In genomic region chrX:53442322-53442631, GRCh38 we compare ENCODE assay signal across 9 cellular contexts. TPM values are rescaled to one million over a fixed set of nuclear protein-coding genes. Genes with fewer than 3 reads are reported as not detected.
DNase-seq lines count a peak whose midpoint lies in the region; ATAC-seq, FAIRE-seq and TF ChIP-seq lines count a peak whose summit lies in the region.
"Had no signal": no experiment of that assay in that cellular context is flagged by ENCODE, and none has a peak within 500 bp of the region (broad histone marks: within the 10 kb centered on the region; RNA-seq: fewer than 3 reads in every experiment).

No MANE protein-coding gene starts in this region.

- no peaks in the 10 kb centered on the region for H3K9me3 ChIP-seq in A549
- no peaks in the 10 kb centered on the region for H3K9me3 ChIP-seq in iPS-18c (ENCODE audit: control insufficient read depth, insufficient read depth, low read length)
- H3K9me3 ChIP-seq: uterus had no signal

- no peak for TF ChIP-seq POLR2A in A549 (IDR thresholded peaks at IDR 0.05; ENCODE audit: low read length)

- no peak for TF ChIP-seq RAD21 in A549 (conservative IDR thresholded peaks at IDR 0.05 in 1 of 2, IDR thresholded peaks at IDR 0.05 in 1 of 2)

- no CpG with 5 or more reads among the region's 1 CpG for WGBS in A549 (ENCODE audit: missing lambda C conversion rate)

- POLR2A ChIA-PET in A549 (lab: Yijun Ruan, JAX), result interaction anchor here (0.5 to 2.4 kb wide), 2 partner anchors 20 to 33 kb away, joined by 4 to 11 read pairs; partner anchors contain the start of genes RIBC1 and SMC1A

- H3K4me2 ChIP-seq in A549, result peak overlapping the region; percentile 98

- no peak for DNase-seq in A549 (ENCODE audit: low read depth in 1 of 2, low spot score in 1 of 2)
- DNase-seq in GM12865 (ENCODE audit: low read depth), result no peak
- peak; percentile 52 for DNase-seq in SKM-1 treated with dmso at 0.1 percent for 144 hours (lab: John Stamatoyannopoulos, UW; ENCODE audit: unreplicated experiment)
- no peak for DNase-seq in ecto neural progenitor cell (ENCODE audit: low spot score)
- DNase-seq in NCI-H1436 (lab: John Stamatoyannopoulos, UW), result no peak

- no peak for ATAC-seq in A549
- no peak for ATAC-seq in GM19455 (IDR thresholded peaks at IDR 0.05; ENCODE audit: unreplicated experiment)
- ATAC-seq in HG03521 (IDR thresholded peaks at IDR 0.05; ENCODE audit: unreplicated experiment), result no peak

- peak overlapping the region; percentile 46 for H3K4me3 ChIP-seq in A549
- peak overlapping the region; percentile 44 for H3K4me3 ChIP-seq in GM12865 (ENCODE audit: low read depth, low read length)
- peak overlapping the region; percentile 55; the same call in 1 of the 2 replicates for H3K4me3 ChIP-seq in iPS-18c (ENCODE audit: insufficient read depth, low read depth, low read length)

- peaks cover 11% of the 10 kb centered on the region for H3K4me1 ChIP-seq in A549
- H3K4me1 ChIP-seq: uterus had no signal

- no peak for FAIRE-seq in A549 (lab: Jason Lieb, UNC)

- peak overlapping the region; percentile 90 to 95 for H3K27ac ChIP-seq in A549

- no peak for TF ChIP-seq EP300 in A549 (IDR thresholded peaks at IDR 0.05)

- CTCF ChIA-PET in A549 (lab: Yijun Ruan, JAX), result interaction anchor here (0.7 to 2.3 kb wide), 3 partner anchors 8 to 129 kb away, joined by 3 to 5 read pairs (median 5); no protein-coding TSS in a partner anchor

- TF ChIP-seq CTCF in A549 (IDR thresholded peaks at IDR 0.05) (no peak), GM12865 (IDR thresholded peaks at IDR 0.05; ENCODE audit: insufficient read depth, low read depth, low read length, missing control alignments) (no peak)

TF ChIP-seq in A549, 52 proteins besides CTCF, POLR2A, EP300 and RAD21:
- TF ChIP-seq NFE2L2 (conservative IDR thresholded peaks at IDR 0.05; ENCODE audit: low read length) (no peak), RCOR1 (IDR thresholded peaks at IDR 0.05; ENCODE audit: low read depth, low read length) (no peak), USF2 (IDR thresholded peaks at IDR 0.05) (no peak), JUN (IDR thresholded peaks at IDR 0.05) (no peak), MAFK (IDR thresholded peaks at IDR 0.05; ENCODE audit: partially characterized antibody) (no peak), KDM1A (IDR thresholded peaks at IDR 0.05; ENCODE audit: low read depth) (no peak), HEYL (CRISPR knock-in tag; IDR thresholded peaks at IDR 0.05) (no peak), CBX8 (IDR thresholded peaks at IDR 0.05) (no peak), PHF8 (IDR thresholded peaks at IDR 0.05; ENCODE audit: borderline replicate concordance, low read depth) (no peak), RARB (CRISPR knock-in tag; IDR thresholded peaks at IDR 0.05) (no peak), TP53 (CRISPR knock-in tag; IDR thresholded peaks at IDR 0.05) (no peak), HOXA7 (CRISPR knock-in tag; IDR thresholded peaks at IDR 0.05) (no peak), REST (IDR thresholded peaks at IDR 0.05) (no peak), PBX3 (IDR thresholded peaks at IDR 0.05) (no peak), NPAS2 (CRISPR knock-in tag; IDR thresholded peaks at IDR 0.05; ENCODE audit: borderline replicate concordance) (no peak), EHMT2 (IDR thresholded peaks at IDR 0.05; ENCODE audit: low read depth) (no peak)
- TF ChIP-seq, protein P1, sequence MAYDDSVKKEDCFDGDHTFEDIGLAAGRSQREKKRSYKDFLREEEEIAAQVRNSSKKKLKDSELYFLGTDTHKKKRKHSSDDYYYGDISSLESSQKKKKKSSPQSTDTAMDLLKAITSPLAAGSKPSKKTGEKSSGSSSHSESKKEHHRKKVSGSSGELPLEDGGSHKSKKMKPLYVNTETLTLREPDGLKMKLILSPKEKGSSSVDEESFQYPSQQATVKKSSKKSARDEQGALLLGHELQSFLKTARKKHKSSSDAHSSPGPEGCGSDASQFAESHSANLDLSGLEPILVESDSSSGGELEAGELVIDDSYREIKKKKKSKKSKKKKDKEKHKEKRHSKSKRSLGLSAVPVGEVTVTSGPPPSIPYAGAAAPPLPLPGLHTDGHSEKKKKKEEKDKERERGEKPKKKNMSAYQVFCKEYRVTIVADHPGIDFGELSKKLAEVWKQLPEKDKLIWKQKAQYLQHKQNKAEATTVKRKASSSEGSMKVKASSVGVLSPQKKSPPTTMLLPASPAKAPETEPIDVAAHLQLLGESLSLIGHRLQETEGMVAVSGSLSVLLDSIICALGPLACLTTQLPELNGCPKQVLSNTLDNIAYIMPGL (CRISPR knock-in tag; IDR thresholded peaks at IDR 0.05; ENCODE audit: borderline replicate concordance), result no peak
- TF ChIP-seq, protein P2, sequence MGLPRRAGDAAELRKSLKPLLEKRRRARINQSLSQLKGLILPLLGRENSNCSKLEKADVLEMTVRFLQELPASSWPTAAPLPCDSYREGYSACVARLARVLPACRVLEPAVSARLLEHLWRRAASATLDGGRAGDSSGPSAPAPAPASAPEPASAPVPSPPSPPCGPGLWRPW (IDR thresholded peaks at IDR 0.05), result no peak
TF ChIP-seq in A549: peak in this region for 0.

RNA-seq across cellular contexts. Expression of gene HSD17B10, which starts 8.1 kb away (rescaled TPM):
- polyA plus RNA-seq in A549 (2011; rRNA removed) (139 and 155 TPM in 2 replicates), A549 (2017; fragmentation: RNase III; extraction: RNeasy Plus Mini Kit Qiagen cat#74134 plus additional on column Dnase treatment) (147 to 153 TPM (median 149 TPM) in 3 replicates)
- polyA plus RNA-seq in A549 (2012; cell fraction: cytosol; rRNA removed), result 268 and 301 TPM in 2 replicates
- polyA plus RNA-seq in A549 (2012; cell fraction: nucleus; rRNA removed), result 255 and 270 TPM in 2 replicates
- 81.2 and 115 TPM in 2 replicates for polyA minus RNA-seq in A549 (2011; rRNA and poly(A)+ RNA removed)

RNA-seq across cellular contexts. Expression of gene RIBC1, which starts 19.6 kb away (rescaled TPM):
- polyA plus RNA-seq in A549 (2011; rRNA removed) (0.52 and 0.73 TPM in 2 replicates), A549 (2017; fragmentation: RNase III; extraction: RNeasy Plus Mini Kit Qiagen cat#74134 plus additional on column Dnase treatment) (0.96 to 1.5 TPM (median 1.1 TPM) in 3 replicates)
- polyA plus RNA-seq in A549 (2012; cell fraction: cytosol; rRNA removed), result 0.24 and 0.29 TPM in 2 replicates
- polyA plus RNA-seq in A549 (2012; cell fraction: nucleus; rRNA removed), result 0.36 and 0.40 TPM in 2 replicates
- 0.29 and 0.68 TPM in 2 replicates for polyA minus RNA-seq in A549 (2011; rRNA and poly(A)+ RNA removed)

RNA-seq across cellular contexts. Expression of gene SMC1A, which starts 19.8 kb away (rescaled TPM):
- polyA plus RNA-seq in A549 (2011; rRNA removed), result 85.4 and 100 TPM in 2 replicates
- polyA plus RNA-seq in A549 (2012; cell fraction: cytosol; rRNA removed), result 46.2 and 48.1 TPM in 2 replicates
- 55.1 and 84.6 TPM in 2 replicates for polyA plus RNA-seq in A549 (2012; cell fraction: nucleus; rRNA removed)
- polyA plus RNA-seq in A549 (2017; fragmentation: RNase III; extraction: RNeasy Plus Mini Kit Qiagen cat#74134 plus additional on column Dnase treatment), result 72.1 to 79.4 TPM (median 76.7 TPM) in 3 replicates
- polyA minus RNA-seq in A549 (2011; rRNA and poly(A)+ RNA removed), result 76.7 and 87.6 TPM in 2 replicates
